ENCODE assay signal across 32 cellular contexts in the genomic region with DNA sequence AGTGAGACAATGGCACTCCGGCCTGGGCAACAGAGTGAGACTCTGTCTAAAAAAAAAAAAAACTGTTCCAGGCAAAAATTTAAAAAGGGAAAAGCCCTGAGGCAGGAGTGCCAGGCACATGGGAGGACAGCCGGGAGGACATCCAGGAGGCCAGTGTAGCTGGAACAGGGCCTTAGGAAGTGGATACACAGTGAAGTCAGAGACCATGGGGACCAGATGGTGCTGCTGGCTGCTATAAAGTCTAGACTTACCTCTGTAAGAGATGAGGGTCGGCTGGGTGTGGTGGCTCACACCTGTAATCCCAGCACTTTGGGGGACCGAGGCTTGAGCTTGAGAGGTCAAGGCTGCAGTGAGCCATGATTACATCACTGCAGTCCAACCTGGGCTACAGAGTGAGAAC. TPM values are rescaled to one million over a fixed set of nuclear protein-coding genes. Genes with fewer than 3 reads are reported as not detected.
"Had no signal": no experiment of that assay in that cellular context is flagged by ENCODE, and none has a peak within 500 bp of the region (broad histone marks: within the 10 kb centered on the region; RNA-seq: fewer than 3 reads in every experiment).

No MANE protein-coding gene starts in this region.

- H3K27ac Mint-ChIP-seq: activated CD4-positive, alpha-beta memory T cell treated with anti-CD3 and anti-CD28 coated beads for 36 hours; activated CD4-positive, alpha-beta T cell treated with anti-CD3 and anti-CD28 coated beads, Interleukin-2, amount 10 ng/mL, durations not matched to agents 7 days and 5 days; activated naive CD8-positive, alpha-beta T cell treated with anti-CD3 and anti-CD28 coated beads, Interleukin-2, amount 50 U/mL, for 24 hours; T-cell had no signal

- DNase-seq: activated CD4-positive, alpha-beta memory T cell treated with anti-CD3 and anti-CD28 coated beads for 36 hours; activated CD4-positive, alpha-beta T cell treated with anti-CD3 and anti-CD28 coated beads, Interleukin-2, amount 10 ng/mL, durations not matched to agents 7 days and 5 days; activated CD4-positive, CD25-positive, alpha-beta regulatory T cell; activated CD8-positive, alpha-beta memory T cell treated with anti-CD3 and anti-CD28 coated beads for 24 hours; activated effector memory CD4-positive, alpha-beta T cell treated with anti-CD3 and anti-CD28 coated beads, Interleukin-2, amount 50 U/mL, for 16 hours; activated naive CD4-positive, alpha-beta T cell treated with Interleukin-2 at 50 U/mL for 16 hours; activated naive CD8-positive, alpha-beta T cell treated with anti-CD3 and anti-CD28 coated beads, Interleukin-2, amount 50 U/mL, for 24 hours; activated T-cell treated with anti-CD3 and anti-CD28 coated beads, Interleukin-2, amount 50 U/mL, for 4 hours; amygdala; cerebellar nuclear complex; KG1; MG63; MV-4-11; NCI-H1092 treated with DMSO at 0.1 percent for 48 hours; NCI-H1417 treated with DMSO at 0.1 percent for 48 hours; NCI-H1694 treated with DMSO at 0.1 percent for 48 hours; NCI-H2029 treated with DMSO at 0.1 percent for 48 hours; NCI-H345; NCI-H510A; NCI-H526 treated with DMSO at 0.1 percent for 48 hours; NCI-H82; SHP77 treated with DMSO at 0.1 percent for 48 hours; T-cell had no signal

- ATAC-seq: activated naive CD4-positive, alpha-beta T cell treated with anti-CD3 and anti-CD28 coated beads, Interleukin-2, amount 50 U/mL, for 72 hours; activated naive CD8-positive, alpha-beta T cell treated with anti-CD3 and anti-CD28 coated beads, Interleukin-2, amount 50 U/mL, for 24 hours; activated T-cell treated with anti-CD3 and anti-CD28 coated beads, Interleukin-2, amount 50 U/mL, for 4 hours; Panc1; T-cell had no signal

- H3K27me3 Mint-ChIP-seq: activated naive CD8-positive, alpha-beta T cell treated with anti-CD3 and anti-CD28 coated beads, Interleukin-2, amount 50 U/mL, for 24 hours; brain had no signal

- H3K27me3 ChIP-seq: cardiac muscle cell had no signal

- H3K4me3 ChIP-seq: cardiac muscle cell, MG63 had no signal

- H3K27ac ChIP-seq: cardiac muscle cell, VCaP had no signal

- H3K9me3 ChIP-seq: MG63 had no signal

- H3K4me3 Mint-ChIP-seq: activated CD4-positive, alpha-beta memory T cell treated with anti-CD3 and anti-CD28 coated beads for 36 hours; activated CD4-positive, alpha-beta T cell treated with anti-CD3 and anti-CD28 coated beads, Interleukin-2, amount 10 ng/mL, durations not matched to agents 7 days and 5 days; activated naive CD8-positive, alpha-beta T cell treated with anti-CD3 and anti-CD28 coated beads, Interleukin-2, amount 50 U/mL, for 24 hours; activated T-cell treated with anti-CD3 and anti-CD28 coated beads, Interleukin-2, amount 50 U/mL, for 4 hours; brain; T-cell had no signal

RNA-seq across cellular contexts. Expression of a gene that starts 15.0 kb away (rescaled TPM):
- total RNA-seq: activated CD4-positive, alpha-beta memory T cell treated with anti-CD3 and anti-CD28 coated beads for 36 hours; activated CD4-positive, alpha-beta T cell treated with anti-CD3 and anti-CD28 coated beads, Interleukin-2, amount 10 ng/mL, durations not matched to agents 7 days and 5 days; activated naive CD4-positive, alpha-beta T cell treated with anti-CD3 and anti-CD28 coated beads, Interleukin-2, amount 50 U/mL, for 72 hours; activated T-cell treated with anti-CD3 and anti-CD28 coated beads, Interleukin-2, amount 50 U/mL, for 4 hours; astrocyte; OCI-LY7; SK-MEL-5; T-cell; T-helper 2 cell treated with Interferon-gamma antibody and Interleukin-4, amounts not matched to agents 100 ng/mL and 5 ng/mL, for 36 hours had no signal

RNA-seq across cellular contexts. Expression of a gene that starts 42.9 kb away (rescaled TPM):
- total RNA-seq: activated CD4-positive, alpha-beta memory T cell treated with anti-CD3 and anti-CD28 coated beads for 36 hours; activated CD4-positive, alpha-beta T cell treated with anti-CD3 and anti-CD28 coated beads, Interleukin-2, amount 10 ng/mL, durations not matched to agents 7 days and 5 days; activated naive CD4-positive, alpha-beta T cell treated with anti-CD3 and anti-CD28 coated beads, Interleukin-2, amount 50 U/mL, for 72 hours; activated T-cell treated with anti-CD3 and anti-CD28 coated beads, Interleukin-2, amount 50 U/mL, for 4 hours; astrocyte; cardiac muscle cell; OCI-LY7; SK-MEL-5; T-helper 2 cell treated with Interferon-gamma antibody and Interleukin-4, amounts not matched to agents 100 ng/mL and 5 ng/mL, for 36 hours had no signal

RNA-seq across cellular contexts. Expression of a gene that starts 52.2 kb away (rescaled TPM):
- total RNA-seq: activated CD4-positive, alpha-beta memory T cell treated with anti-CD3 and anti-CD28 coated beads for 36 hours; activated CD4-positive, alpha-beta T cell treated with anti-CD3 and anti-CD28 coated beads, Interleukin-2, amount 10 ng/mL, durations not matched to agents 7 days and 5 days; activated naive CD4-positive, alpha-beta T cell treated with anti-CD3 and anti-CD28 coated beads, Interleukin-2, amount 50 U/mL, for 72 hours; activated T-cell treated with anti-CD3 and anti-CD28 coated beads, Interleukin-2, amount 50 U/mL, for 4 hours; astrocyte; cardiac muscle cell; OCI-LY7; SK-MEL-5; T-cell; T-helper 2 cell treated with Interferon-gamma antibody and Interleukin-4, amounts not matched to agents 100 ng/mL and 5 ng/mL, for 36 hours had no signal
